Comparison of ENCODE assay signal across 15 cellular contexts in genomic region chr14:90443161-90444076, GRCh38. TPM values are rescaled to one million over a fixed set of nuclear protein-coding genes. Genes with fewer than 3 reads are reported as not detected.
A peak's percentile ranks its signal among the peaks of the same experiment; 100 is the strongest.
DNase-seq lines count a peak whose midpoint lies in the region; ATAC-seq and TF ChIP-seq lines count a peak whose summit lies in the region.
"Had no signal": no experiment of that assay in that cellular context is flagged by ENCODE, and none has a peak within 500 bp of the region (broad histone marks: within the 10 kb centered on the region; RNA-seq: fewer than 3 reads in every experiment).

No MANE protein-coding gene starts in this region.

- TF ChIP-seq CTCF in left ventricle myocardium inferior (IDR thresholded peaks at IDR 0.05; ENCODE audit: borderline replicate concordance) (no peak), SK-N-SH (IDR thresholded peaks at IDR 0.05) (no peak), upper lobe of right lung (IDR thresholded peaks at IDR 0.05) (no peak)

- no peak for ATAC-seq in upper lobe of right lung

- 72% methylated on average over 14 of the region's 16 CpGs for WGBS in SK-N-SH (ENCODE audit: low lambda C conversion rate)

- no peak overlapping the region for H3K4me2 ChIP-seq in SK-N-SH

- no peaks in the 10 kb centered on the region for H4K20me1 ChIP-seq in SK-N-SH (ENCODE audit: insufficient read depth)

- H3K4me3 ChIP-seq in left ventricle myocardium inferior (no peak overlapping the region), SK-N-SH (ENCODE audit: low read depth in 2 of 2, low read length in 1 of 2) (no peak overlapping the region), upper lobe of right lung (no peak overlapping the region)
- H3K4me3 ChIP-seq: adrenal gland, heart left ventricle had no signal

- H3K9me2 ChIP-seq in SK-N-SH, result 0 out of 2 replicates have a peak, but pooled peaks cover 3% of the 10 kb centered on the region

- DNase-seq in left ventricle myocardium inferior, result no peak
- DNase-seq in cardiac septum (ENCODE audit: low spot score), result no peak
- no peak for DNase-seq in SK-N-SH
- peak; percentile 16 for DNase-seq in kidney tubule cell (ENCODE audit: low spot score)
- peak; percentile 28 for DNase-seq in upper lobe of right lung
- no peak for DNase-seq in AG08396 (ENCODE audit: low spot score)
- no peak for DNase-seq in 8988T
- no peak for DNase-seq in activated gamma-delta T cell treated with Interleukin-2 at 50 U/mL for 16 hours
- DNase-seq: activated CD4-positive, alpha-beta memory T cell treated with anti-CD3 and anti-CD28 coated beads for 36 hours; erythroblast; GF-D8; heart left ventricle; kidney glomerular epithelial cell; NCI-H2081 had no signal

- H2AFZ ChIP-seq in SK-N-SH (ENCODE audit: low read depth), result no peak overlapping the region

- no peaks in the 10 kb centered on the region for H3K27me3 ChIP-seq in left ventricle myocardium inferior (ENCODE audit: low read depth)
- no peaks in the 10 kb centered on the region for H3K27me3 ChIP-seq in SK-N-SH (ENCODE audit: insufficient read depth)
- H3K27me3 ChIP-seq in upper lobe of right lung, result no peaks in the 10 kb centered on the region
- H3K27me3 ChIP-seq: adrenal gland, heart left ventricle had no signal

- H3K4me1 ChIP-seq in left ventricle myocardium inferior (peaks cover 20% of the 10 kb centered on the region), SK-N-SH (ENCODE audit: control insufficient read depth in 1 of 2, insufficient read depth in 2 of 2, low read depth in 1 of 2, low read length in 1 of 2) (peaks cover 0 to 30% of the 10 kb centered on the region in 2 experiments; a peak in 2 of 4 replicates), upper lobe of right lung (no peaks in the 10 kb centered on the region)

- H3K9me3 ChIP-seq in left ventricle myocardium inferior (replicated peaks) (peaks cover 12% of the 10 kb centered on the region), SK-N-SH (0 out of 2 replicates have a peak, but pooled peaks cover 3% of the 10 kb centered on the region), upper lobe of right lung (no peaks in the 10 kb centered on the region)
- H3K9me3 ChIP-seq: adrenal gland had no signal

- TF ChIP-seq RAD21 in SK-N-SH (IDR thresholded peaks at IDR 0.05; ENCODE audit: low read length), result no peak; the same call in 1 of the 2 replicates

- POLR2A ChIA-PET in SK-N-SH (lab: Yijun Ruan, JAX), result interaction anchor here (0.5 to 1.7 kb wide), 7 partner anchors 8 to 608 kb away, joined by 3 to 6 read pairs (median 3); no protein-coding TSS in a partner anchor

- no peaks in the 10 kb centered on the region for H3K36me3 ChIP-seq in left ventricle myocardium inferior
- no peaks in the 10 kb centered on the region for H3K36me3 ChIP-seq in SK-N-SH (replicated peaks in 1 of 2; ENCODE audit: control insufficient read depth in 1 of 2, insufficient read depth in 2 of 2, low read length in 1 of 2)
- no peaks in the 10 kb centered on the region for H3K36me3 ChIP-seq in upper lobe of right lung
- H3K36me3 ChIP-seq: adrenal gland, heart left ventricle had no signal

- intact Hi-C loops in left ventricle myocardium inferior (cut with micrococcal nuclease), result no loop called here
- intact Hi-C loops in cardiac septum (cut with DNase I), result no loop called here
- intact Hi-C loops in upper lobe of right lung (cut with DNase I), result no loop called here

- H3K9ac ChIP-seq in SK-N-SH, result no peak overlapping the region

- no peaks in the 10 kb centered on the region for H3F3A ChIP-seq in SK-N-SH (replicated peaks; ENCODE audit: insufficient read depth)

- CTCF ChIA-PET in SK-N-SH (lab: Yijun Ruan, JAX), result interaction anchor here (1.0 to 2.8 kb wide), 5 partner anchors 12 to 79 kb away, joined by 3 to 11 read pairs (median 5); no protein-coding TSS in a partner anchor

- TF ChIP-seq EP300 in SK-N-SH (IDR thresholded peaks at IDR 0.05; ENCODE audit: borderline replicate concordance in 1 of 2, low read depth in 1 of 2, low read length in 1 of 2), result peak in 1 of 2 experiments; percentile 30; a peak in 1 of 4 replicates

- H3K27ac ChIP-seq in left ventricle myocardium inferior (replicated peaks) (peak overlapping the region; percentile 8), SK-N-SH (ENCODE audit: low read depth in 2 of 2, low read length in 1 of 2) (peak overlapping the region in 1 of 2 experiments; percentile 43; a peak in 1 of 4 replicates), upper lobe of right lung (no peak overlapping the region)

- H3K79me2 ChIP-seq in SK-N-SH (ENCODE audit: insufficient read depth), result no peaks in the 10 kb centered on the region

TF ChIP-seq in SK-N-SH, 30 proteins besides CTCF, POLR2A, EP300 and RAD21:
- TF ChIP-seq POLR2AphosphoS5 (IDR thresholded peaks at IDR 0.05; ENCODE audit: low read depth, low read length), result no peak
- peak; percentile 75 for TF ChIP-seq GATA2 (CRISPR knock-in tag; IDR thresholded peaks at IDR 0.05)
- peak; percentile 30; the same call in 1 of the 2 replicates for TF ChIP-seq RCOR1 (IDR thresholded peaks at IDR 0.05; ENCODE audit: low read length)
- TF ChIP-seq NFIC (IDR thresholded peaks at IDR 0.05; ENCODE audit: borderline replicate concordance), result no peak

RNA-seq across cellular contexts. Expression of gene CALM1, which starts 46.6 kb away (rescaled TPM):
- total RNA-seq in left ventricle myocardium inferior, result 503 TPM
- 362 TPM for total RNA-seq in cardiac septum
- 221 and 299 TPM in 2 replicates for polyA plus RNA-seq in SK-N-SH (2012; rRNA removed)
- 260 and 283 TPM in 2 replicates for polyA plus RNA-seq in SK-N-SH (2012; cell fraction: cytosol; rRNA removed)
- polyA plus RNA-seq in SK-N-SH (2012; cell fraction: nucleus; rRNA removed), result 165 and 178 TPM in 2 replicates
- total RNA-seq in upper lobe of right lung, result 477 TPM

Comparison
In these comparisons a context has a peak if more than half of its experiments do, and no peak if none do; other contexts are left out.
1. DNase-seq: peak in kidney tubule cell (single experiment) and upper lobe of right lung (single experiment); none in left ventricle myocardium inferior (single experiment), cardiac septum (single experiment), SK-N-SH (single experiment), AG08396 (single experiment), 8988T (single experiment) and activated gamma-delta T cell treated with Interleukin-2 at 50 U/mL for 16 hours (single experiment).